Comparison of ENCODE assay signal across 7 cellular contexts in the genomic region with DNA sequence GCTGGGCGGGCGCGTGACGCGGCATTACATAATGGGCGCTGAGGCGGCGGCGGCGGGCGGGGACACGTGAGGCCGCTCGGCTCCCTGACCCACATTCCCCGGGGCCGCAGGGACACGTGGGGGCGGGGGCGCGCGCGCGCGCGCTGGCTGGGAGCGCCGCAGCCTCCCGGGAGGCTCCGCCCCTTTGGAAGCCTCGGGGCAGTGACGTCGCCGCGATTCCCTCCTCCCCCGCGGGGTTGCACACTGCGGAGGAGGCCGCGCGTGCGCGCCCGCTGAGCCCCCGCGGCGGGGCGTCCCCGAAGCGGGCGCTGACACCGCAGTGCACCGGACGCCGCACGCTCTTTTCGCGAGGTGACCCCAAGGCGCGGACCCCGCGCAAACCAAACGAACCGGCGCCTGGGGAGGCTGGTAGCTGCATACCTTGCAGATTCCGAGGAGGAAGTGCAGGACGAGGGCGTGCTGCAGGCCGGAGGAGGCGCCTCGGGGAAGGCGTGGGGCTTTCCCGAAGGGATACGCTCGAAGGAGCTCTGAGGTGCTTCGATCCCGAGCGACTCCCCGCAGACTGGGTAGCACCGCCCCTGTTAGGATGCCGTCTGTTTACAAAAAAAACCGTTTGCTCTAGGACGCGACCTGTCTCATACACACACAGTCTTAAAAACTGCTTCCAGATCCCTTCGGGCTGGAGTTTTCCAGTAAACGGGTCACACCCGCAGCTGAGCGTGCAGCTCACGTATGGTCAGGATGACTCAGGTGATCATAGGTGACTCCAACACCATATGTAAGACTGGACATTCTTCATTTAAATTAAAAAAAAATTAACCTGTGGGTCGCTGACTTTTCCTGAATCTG.
DNase-seq lines count a peak whose midpoint lies in the region; ATAC-seq and TF ChIP-seq lines count a peak whose summit lies in the region.

No MANE protein-coding gene starts in this region.

- peak; percentile 97 for DNase-seq in NCI-H2029 (lab: John Stamatoyannopoulos, UW)
- peak; percentile 98 for DNase-seq in T-helper 9 cell
- DNase-seq in astrocyte of the hippocampus (ENCODE audit: low read depth, low spot score) = peak; percentile 99
- DNase-seq in hippocampal formation (lab: John Stamatoyannopoulos, UW) = peak; percentile 91 to 96
- peak; percentile 72 for DNase-seq in retinal pigment epithelial cell (ENCODE audit: low read depth)

- peak overlapping the region; percentile 70 for H3K4me3 ChIP-seq in retinal pigment epithelial cell (ENCODE audit: low read length)

- no peak for TF ChIP-seq CTCF in retinal pigment epithelial cell (conservative IDR thresholded peaks at IDR 0.05; ENCODE audit: low read depth, low read length)

- ATAC-seq in GM18517 (IDR thresholded peaks at IDR 0.05; ENCODE audit: unreplicated experiment) (peak; percentile 73), HG03025 (IDR thresholded peaks at IDR 0.05; ENCODE audit: low FRiP score, unreplicated experiment) (peak; percentile 80)

Comparison
In these comparisons a context has a peak if more than half of its experiments do, and no peak if none do; other contexts are left out.
1. Peak in every context shown above with its lines: DNase-seq, ATAC-seq and H3K4me3 ChIP-seq.